28 cellular contexts compared by ENCODE assay signal in genomic region chr4:22490718-22491330, GRCh38. TPM values are rescaled to one million over a fixed set of nuclear protein-coding genes. Genes with fewer than 3 reads are reported as not detected.
DNase-seq lines count a peak whose midpoint lies in the region; ATAC-seq, FAIRE-seq and TF ChIP-seq lines count a peak whose summit lies in the region.
"Had no signal": no experiment of that assay in that cellular context is flagged by ENCODE, and none has a peak within 500 bp of the region (broad histone marks: within the 10 kb centered on the region; RNA-seq: fewer than 3 reads in every experiment).

No MANE protein-coding gene starts in this region.

- no peak overlapping the region for H3K4me3 Mint-ChIP-seq in glutamatergic neuron (ENCODE audit: unreplicated experiment)
- H3K4me3 Mint-ChIP-seq: activated CD8-positive, alpha-beta T cell treated with anti-CD3 and anti-CD28 coated beads, Interleukin-2, amount 10 ng/mL, durations not matched to agents 7 days and 5 days; activated naive CD8-positive, alpha-beta T cell treated with anti-CD3 and anti-CD28 coated beads for 36 hours; IgD-negative memory B cell; neural crest cell; T-helper 1 cell treated with Interleukin-12 subunit alpha and Interleukin-12 subunit beta and Interleukin-4 antibody, amounts not matched to agents 30 μg/mL and 1 μg/mL, for 36 hours had no signal

- WGBS in small intestine, 3 donors, result 10 to 51% (median 23%) methylated on average over 5 of the region's 5 CpGs
- WGBS in tibial nerve, 2 donors, result 47 to 60% methylated on average over 5 of the region's 5 CpGs

- DNase-seq in NCI-H146 (lab: John Stamatoyannopoulos, UW) (peak; percentile 3), NCI-H146 treated with DMSO at 0.1 percent for 48 hours (lab: John Stamatoyannopoulos, UW; ENCODE audit: unreplicated experiment) (no peak), mucosa of descending colon (peak in 1 of 3 donors; percentile 64), small intestine (peak; percentile 86), tibial nerve (ENCODE audit: low spot score in 2 of 2) (no peak), glutamatergic neuron (no peak)
- no peak for DNase-seq in effector CD4-positive, alpha-beta T cell
- DNase-seq: activated CD8-positive, alpha-beta T cell treated with anti-CD3 and anti-CD28 coated beads, Interleukin-2, amount 10 ng/mL, durations not matched to agents 7 days and 5 days; activated effector memory CD4-positive, alpha-beta T cell treated with Interleukin-2 at 50 U/mL for 16 hours; activated naive CD8-positive, alpha-beta T cell treated with anti-CD3 and anti-CD28 coated beads for 36 hours; activated T-cell treated with anti-CD3 and anti-CD28 coated beads for 4 hours; aorta; dermis blood vessel endothelial cell; EL; H7; NCI-H1105 treated with DMSO at 0.1 percent for 48 hours; NCI-H2029 treated with DMSO at 0.1 percent for 48 hours; RPMI8226; stimulated activated naive CD4-positive, alpha-beta T cell had no signal

- peaks cover 2% of the 10 kb centered on the region for H3K9me3 Mint-ChIP-seq in glutamatergic neuron (ENCODE audit: unreplicated experiment)
- H3K9me3 Mint-ChIP-seq: activated naive CD8-positive, alpha-beta T cell treated with anti-CD3 and anti-CD28 coated beads for 36 hours; T-helper 1 cell treated with Interleukin-12 subunit alpha and Interleukin-12 subunit beta and Interleukin-4 antibody, amounts not matched to agents 30 μg/mL and 1 μg/mL, for 36 hours had no signal

- H3K4me3 ChIP-seq in duodenal mucosa (ENCODE audit: low read depth in 1 of 2, low read length in 2 of 2), result peak overlapping the region; percentile 37 to 61
- no peak overlapping the region for H3K4me3 ChIP-seq in mucosa of descending colon
- no peak overlapping the region for H3K4me3 ChIP-seq in small intestine (ENCODE audit: low read depth in 1 of 2, low read length in 2 of 2)
- H3K4me3 ChIP-seq in tibial nerve, result no peak overlapping the region
- H3K4me3 ChIP-seq: suprapubic skin, vagina had no signal

- H3K9me3 ChIP-seq in duodenal mucosa (ENCODE audit: control insufficient read depth in 1 of 2, low read length in 2 of 2) (no peaks in the 10 kb centered on the region), mucosa of descending colon (no peaks in the 10 kb centered on the region), small intestine (ENCODE audit: control insufficient read depth, low read depth) (no peaks in the 10 kb centered on the region), tibial nerve (no peaks in the 10 kb centered on the region)
- H3K9me3 ChIP-seq: suprapubic skin, vagina had no signal

- no peaks in the 10 kb centered on the region for H3K27me3 ChIP-seq in duodenal mucosa (ENCODE audit: control insufficient read depth in 1 of 2, insufficient read depth in 2 of 2, low read length in 2 of 2)
- no peaks in the 10 kb centered on the region for H3K27me3 ChIP-seq in small intestine (ENCODE audit: control insufficient read depth in 2 of 2, insufficient read depth in 2 of 2, low read length in 2 of 2)
- no peaks in the 10 kb centered on the region for H3K27me3 ChIP-seq in tibial nerve
- H3K27me3 ChIP-seq: suprapubic skin, vagina had no signal

- no peak overlapping the region for H3K27ac Mint-ChIP-seq in glutamatergic neuron (ENCODE audit: unreplicated experiment)
- H3K27ac Mint-ChIP-seq: activated CD8-positive, alpha-beta T cell treated with anti-CD3 and anti-CD28 coated beads, Interleukin-2, amount 10 ng/mL, durations not matched to agents 7 days and 5 days; activated naive CD8-positive, alpha-beta T cell treated with anti-CD3 and anti-CD28 coated beads for 36 hours; IgD-negative memory B cell; T-helper 1 cell treated with Interleukin-12 subunit alpha and Interleukin-12 subunit beta and Interleukin-4 antibody, amounts not matched to agents 30 μg/mL and 1 μg/mL, for 36 hours had no signal

- peak; percentile 5 for FAIRE-seq in small intestine (lab: Jason Lieb, UNC)
- FAIRE-seq: D721Med, GM12891 had no signal

- TF ChIP-seq POLR2A in tibial nerve (IDR thresholded peaks at IDR 0.05), result no peak

- H3K4me1 ChIP-seq in duodenal mucosa (ENCODE audit: control insufficient read depth in 1 of 2, insufficient read depth in 2 of 2, low read length in 2 of 2) (peaks cover 7 to 18% of the 10 kb centered on the region in 2 donors), mucosa of descending colon (ENCODE audit: low read depth) (peaks cover 26% of the 10 kb centered on the region), small intestine (ENCODE audit: control insufficient read depth in 2 of 2, insufficient read depth in 1 of 2, low read depth in 1 of 2, low read length in 1 of 2) (peaks cover 2 to 3% of the 10 kb centered on the region in 2 donors), tibial nerve (no peaks in the 10 kb centered on the region)
- H3K4me1 ChIP-seq: suprapubic skin, vagina had no signal

- peaks cover 4% of the 10 kb centered on the region for H3K36me3 Mint-ChIP-seq in glutamatergic neuron (ENCODE audit: unreplicated experiment)
- H3K36me3 Mint-ChIP-seq: IgD-negative memory B cell had no signal

- intact Hi-C loops in mucosa of descending colon (cut with DNase I, micrococcal nuclease), result no loop called here

- TF ChIP-seq CTCF in mucosa of descending colon (IDR thresholded peaks at IDR 0.05), result no peak
- TF ChIP-seq CTCF in tibial nerve (IDR thresholded peaks at IDR 0.05), result no peak
- no peak for TF ChIP-seq CTCF in glutamatergic neuron (IDR thresholded peaks at IDR 0.05; ENCODE audit: partially characterized antibody, unreplicated experiment)

- H3K27ac ChIP-seq in duodenal mucosa (ENCODE audit: low read depth, low read length) (no peak overlapping the region), small intestine (ENCODE audit: low read depth in 1 of 2, low read length in 1 of 2) (peak overlapping the region; percentile 52 to 71), tibial nerve (no peak overlapping the region)
- H3K27ac ChIP-seq: 22Rv1, suprapubic skin, vagina had no signal

- ATAC-seq in mucosa of descending colon, result peak; percentile 93
- ATAC-seq: activated CD8-positive, alpha-beta T cell treated with anti-CD3 and anti-CD28 coated beads, Interleukin-2, amount 10 ng/mL, durations not matched to agents 7 days and 5 days had no signal

- H3K36me3 ChIP-seq in duodenal mucosa (ENCODE audit: control insufficient read depth in 1 of 2, insufficient read depth in 2 of 2, low read length in 2 of 2), result no peaks in the 10 kb centered on the region
- H3K36me3 ChIP-seq in mucosa of descending colon (ENCODE audit: low read depth), result no peaks in the 10 kb centered on the region
- no peaks in the 10 kb centered on the region for H3K36me3 ChIP-seq in small intestine (ENCODE audit: control insufficient read depth in 2 of 2, insufficient read depth in 2 of 2, low read length in 2 of 2)
- no peaks in the 10 kb centered on the region for H3K36me3 ChIP-seq in tibial nerve
- H3K36me3 ChIP-seq: suprapubic skin, vagina had no signal

- H3K27me3 Mint-ChIP-seq in glutamatergic neuron (ENCODE audit: unreplicated experiment), result peaks cover 2% of the 10 kb centered on the region
- H3K27me3 Mint-ChIP-seq: activated naive CD8-positive, alpha-beta T cell treated with anti-CD3 and anti-CD28 coated beads for 36 hours; IgD-negative memory B cell had no signal

- peaks cover 33% of the 10 kb centered on the region for H3K4me1 Mint-ChIP-seq in glutamatergic neuron (ENCODE audit: low read depth, unreplicated experiment)
- H3K4me1 Mint-ChIP-seq: activated naive CD8-positive, alpha-beta T cell treated with anti-CD3 and anti-CD28 coated beads for 36 hours; IgD-negative memory B cell had no signal

- no peak overlapping the region for H3K9ac ChIP-seq in duodenal mucosa (ENCODE audit: low read depth in 1 of 2, low read length in 2 of 2)

- TF ChIP-seq EP300 in tibial nerve (IDR thresholded peaks at IDR 0.05), result no peak

RNA-seq across cellular contexts. Expression of gene ADGRA3, which starts 25.0 kb away (rescaled TPM):
- 100 to 1,000 TPM in 1 of 3 donors, 10 to 100 TPM in 2; 47.0 to 104 (median 73.6) TPM for total RNA-seq in mucosa of descending colon
- polyA plus RNA-seq in small intestine, result 10 to 100 TPM; 10.8 to 13.0 (median 10.8) TPM
- total RNA-seq in tibial nerve, result 10 to 100 TPM; 14.9 to 26.3 (median 20.2) TPM
- 76.2 TPM for total RNA-seq in glutamatergic neuron (ENCODE audit: unreplicated experiment)

Comparison
In these comparisons a context has a peak if more than half of its experiments do, and no peak if none do; other contexts are left out.
1. DNase-seq: peak in NCI-H146 (single experiment) and small intestine (single experiment); none in NCI-H146 treated with DMSO at 0.1 percent for 48 hours (single experiment), effector CD4-positive, alpha-beta T cell (single experiment), tibial nerve (0 of 2) and glutamatergic neuron (single experiment).
2. H3K27ac ChIP-seq: peak in small intestine (2 of 2); none in duodenal mucosa (single experiment) and tibial nerve (0 of 4).
3. H3K4me3 ChIP-seq: peak in duodenal mucosa (2 of 2); none in mucosa of descending colon (single experiment), small intestine (0 of 2) and tibial nerve (0 of 4).